In genomic region chr18:23503038-23503966, GRCh38 we compare ENCODE assay signal across 8 cellular contexts. TPM values are rescaled to one million over a fixed set of nuclear protein-coding genes. Genes with fewer than 3 reads are reported as not detected.
DNase-seq lines count a peak whose midpoint lies in the region; ATAC-seq lines count a peak whose summit lies in the region.

TSS of gene RMC1 (plus strand) at chr18:23503511. CDS start at chr18:23503619, 108 bp downstream.

- peak within 1 kb of the TSS in 1 of 2 experiments; percentile 6 for H3K23ac ChIP-seq in mesenchymal stem cell (ENCODE audit: low read length in 2 of 2)

- peak within 1 kb of the TSS in 1 of 2 experiments; percentile 37 for H2BK12ac ChIP-seq in mesenchymal stem cell (ENCODE audit: low read length in 2 of 2)

- H3K27me3 Mint-ChIP-seq in effector memory CD8-positive, alpha-beta T cell, result no peaks in the 10 kb centered on the region

- H2BK5ac ChIP-seq in mesenchymal stem cell (ENCODE audit: low read depth, low read length, poor library complexity, severe bottlenecking), result peak within 1 kb of the TSS; percentile 59

- no peak within 1 kb of the TSS for H2BK15ac ChIP-seq in mesenchymal stem cell (ENCODE audit: low read depth, poor library complexity, severe bottlenecking)

- WGBS in mesenchymal stem cell, result under 1% methylated on average over 78 of the region's 110 CpGs

- peak within 1 kb of the TSS; percentile 93 for H3K9ac ChIP-seq in mesenchymal stem cell (ENCODE audit: low read length)

- H3K4me1 ChIP-seq in mesenchymal stem cell (ENCODE audit: control insufficient read depth, insufficient read depth, low read depth, low read length), result peaks cover 3% of the 10 kb centered on the region

- peak within 1 kb of the TSS; percentile 95 to 96 for H3K27ac Mint-ChIP-seq in effector memory CD8-positive, alpha-beta T cell

- H2BK120ac ChIP-seq in mesenchymal stem cell (ENCODE audit: low read depth, low read length), result peak within 1 kb of the TSS; percentile 66

- no peaks in the 10 kb centered on the region for H3K9me3 ChIP-seq in mesenchymal stem cell (ENCODE audit: control insufficient read depth, low read length)

- H4K8ac ChIP-seq in mesenchymal stem cell (ENCODE audit: low read length), result peak within 1 kb of the TSS; percentile 89

- H3K27ac ChIP-seq in mesenchymal stem cell (ENCODE audit: low read length, poor library complexity, severe bottlenecking), result peak within 1 kb of the TSS; percentile 20

- peak within 1 kb of the TSS; percentile 48 for H4K91ac ChIP-seq in mesenchymal stem cell (ENCODE audit: low read length)

- H3K18ac ChIP-seq in mesenchymal stem cell (ENCODE audit: low read depth in 1 of 2, low read length in 2 of 2), result peak within 1 kb of the TSS; percentile 64 to 95

- DNase-seq in COLO829 (ENCODE audit: low spot score) (peak; percentile 88), HS-27A (ENCODE audit: low read depth) (peak; percentile 73), mesenchymal stem cell (peak; percentile 93)
- DNase-seq in NK-92 treated with Interleukin-12 subunit alpha and Interleukin-12 subunit beta, amount 100 ng/mL, for 24 hours (lab: John Stamatoyannopoulos, UW), result peak; percentile 93
- peak; percentile 94 to 98 for DNase-seq in activated CD8-positive, alpha-beta memory T cell treated with anti-CD3 and anti-CD28 coated beads for 4 hours (ENCODE audit: low read depth in 2 of 2)
- peak; percentile 97 to 99 (median 98) for DNase-seq in effector memory CD8-positive, alpha-beta T cell
- DNase-seq in stimulated activated CD8-positive, alpha-beta memory T cell treated with anti-CD3 and anti-CD28 coated beads, Interleukin-12 subunit alpha, Interleukin-12 subunit beta, amount 100 ng/mL, for 24 hours (ENCODE audit: extremely low read depth), result peak; percentile 98

- H3K27me3 ChIP-seq in mesenchymal stem cell (ENCODE audit: control insufficient read depth in 1 of 2, insufficient read depth in 1 of 2, low read length in 2 of 2), result no peaks in the 10 kb centered on the region

- peaks cover 4 to 28% of the 10 kb centered on the region in 2 experiments for H3K36me3 ChIP-seq in mesenchymal stem cell (ENCODE audit: control insufficient read depth in 1 of 2, insufficient read depth in 2 of 2, low read depth in 1 of 2, low read length in 2 of 2)

- ATAC-seq in GM19467 (IDR thresholded peaks at IDR 0.05; ENCODE audit: unreplicated experiment), result peak; percentile 77
- ATAC-seq in effector memory CD8-positive, alpha-beta T cell (replicated peaks), result peak; percentile 87

- H3K4me1 Mint-ChIP-seq in effector memory CD8-positive, alpha-beta T cell (ENCODE audit: low read depth in 2 of 2), result peaks cover 33 to 41% of the 10 kb centered on the region in 2 donors

- peak within 1 kb of the TSS; percentile 90 for H3K4me2 ChIP-seq in mesenchymal stem cell (ENCODE audit: low read length, poor library complexity, severe bottlenecking)

- H3K4ac ChIP-seq in mesenchymal stem cell (ENCODE audit: low read depth in 1 of 2, low read length in 2 of 2), result peak within 1 kb of the TSS; percentile 66 to 76

- peaks cover 25% of the 10 kb centered on the region for H3K79me1 ChIP-seq in mesenchymal stem cell (replicated peaks; ENCODE audit: low read length, poor library complexity, severe bottlenecking)

- peak within 1 kb of the TSS; percentile 98 for H2AFZ ChIP-seq in mesenchymal stem cell (ENCODE audit: low read depth, low read length)

- peaks cover 45% of the 10 kb centered on the region for H3K36me3 Mint-ChIP-seq in effector memory CD8-positive, alpha-beta T cell (ENCODE audit: insufficient read depth)

- peak within 1 kb of the TSS; percentile 94 to 97 for H3K4me3 Mint-ChIP-seq in effector memory CD8-positive, alpha-beta T cell

- H2AK5ac ChIP-seq in mesenchymal stem cell (ENCODE audit: low read length, severe bottlenecking), result no peak within 1 kb of the TSS

- peak within 1 kb of the TSS; percentile 91 to 96 for H3K4me3 ChIP-seq in mesenchymal stem cell (ENCODE audit: insufficient read depth in 1 of 2, low read depth in 1 of 2, low read length in 2 of 2)

- peak within 1 kb of the TSS in 1 of 2 experiments; percentile 96 for H3K14ac ChIP-seq in mesenchymal stem cell (ENCODE audit: low read length in 2 of 2)

- no peaks in the 10 kb centered on the region for H3K9me3 Mint-ChIP-seq in effector memory CD8-positive, alpha-beta T cell

RNA-seq across cellular contexts. Expression of gene RMC1, which starts in this region (rescaled TPM):
- 24.8 TPM for polyA plus RNA-seq in mesenchymal stem cell (2013, experiment 1 of 2)
- polyA plus RNA-seq in mesenchymal stem cell (2013, experiment 2 of 2), result 24.4 TPM

Comparison
In these comparisons a context has a peak if more than half of its experiments do, and no peak if none do; other contexts are left out.
1. Peak in every context shown above with its lines: DNase-seq, ATAC-seq, H3K4me3 ChIP-seq and H3K27ac ChIP-seq.